Comparison of ENCODE assay signal across 8 cellular contexts in genomic region chr7:101245147-101245668, GRCh38. TPM values are rescaled to one million over a fixed set of nuclear protein-coding genes. Genes with fewer than 3 reads are reported as not detected.
DNase-seq lines count a peak whose midpoint lies in the region; ATAC-seq and TF ChIP-seq lines count a peak whose summit lies in the region.

No MANE protein-coding gene starts in this region.

- H3K4me1 Mint-ChIP-seq in activated naive CD4-positive, alpha-beta T cell treated with anti-CD3 and anti-CD28 coated beads, Interleukin-2, amount 10 ng/mL, durations not matched to agents 7 days and 5 days: peaks cover 53% of the 10 kb centered on the region
- H3K4me1 Mint-ChIP-seq in activated naive CD8-positive, alpha-beta T cell treated with anti-CD3 and anti-CD28 coated beads, Interleukin-2, amount 10 ng/mL, durations not matched to agents 7 days and 5 days: peaks cover 24% of the 10 kb centered on the region

- intact Hi-C loops in left lung (cut with DNase I): no loop called here

- peaks cover 8 to 69% of the 10 kb centered on the region in 2 donors for H3K4me1 ChIP-seq in left lung
- H3K4me1 ChIP-seq in upper lobe of left lung: peaks cover 30 to 44% (median 43%) of the 10 kb centered on the region in 4 donors

- no peaks in the 10 kb centered on the region for H3K9me3 Mint-ChIP-seq in activated naive CD4-positive, alpha-beta T cell treated with anti-CD3 and anti-CD28 coated beads, Interleukin-2, amount 10 ng/mL, durations not matched to agents 7 days and 5 days
- H3K9me3 Mint-ChIP-seq in activated naive CD8-positive, alpha-beta T cell treated with anti-CD3 and anti-CD28 coated beads, Interleukin-2, amount 10 ng/mL, durations not matched to agents 7 days and 5 days: no peaks in the 10 kb centered on the region

- 27 to 66% methylated on average over 21 to 25 of the region's 32 CpGs for WGBS in upper lobe of left lung, 2 donors

- H3K27ac ChIP-seq in left lung (peak overlapping the region; percentile 86 to 96), upper lobe of left lung (peak overlapping the region; percentile 91 to 98 (median 95))

- peaks cover 31% of the 10 kb centered on the region for H3K36me3 Mint-ChIP-seq in activated naive CD4-positive, alpha-beta T cell treated with anti-CD3 and anti-CD28 coated beads, Interleukin-2, amount 10 ng/mL, durations not matched to agents 7 days and 5 days
- H3K36me3 Mint-ChIP-seq in activated naive CD8-positive, alpha-beta T cell treated with anti-CD3 and anti-CD28 coated beads, Interleukin-2, amount 10 ng/mL, durations not matched to agents 7 days and 5 days: peaks cover 7% of the 10 kb centered on the region

- no peak for DNase-seq in activated naive CD4-positive, alpha-beta T cell treated with anti-CD3 and anti-CD28 coated beads, Interleukin-2, amount 10 ng/mL, durations not matched to agents 7 days and 5 days
- no peak for DNase-seq in activated naive CD4-positive, alpha-beta T cell treated with Interleukin-2 at 50 U/mL for 16 hours
- no peak for DNase-seq in activated naive CD8-positive, alpha-beta T cell treated with anti-CD3 and anti-CD28 coated beads, Interleukin-2, amount 10 ng/mL, durations not matched to agents 7 days and 5 days
- DNase-seq in left lung: no peak
- DNase-seq in upper lobe of left lung: no peak
- DNase-seq in NCI-H1694 (lab: John Stamatoyannopoulos, UW): no peak

- TF ChIP-seq CTCF in left lung (IDR thresholded peaks at IDR 0.05) (no peak), upper lobe of left lung (IDR thresholded peaks at IDR 0.05) (no peak)

- ATAC-seq in activated naive CD8-positive, alpha-beta T cell treated with anti-CD3 and anti-CD28 coated beads, Interleukin-2, amount 10 ng/mL, durations not matched to agents 7 days and 5 days (ENCODE audit: low read depth): no peak
- ATAC-seq in left lung (no peak), upper lobe of left lung (ENCODE audit: low FRiP score in 2 of 2) (no peak), GM18517 (IDR thresholded peaks at IDR 0.05; ENCODE audit: unreplicated experiment) (no peak), HG03571 (IDR thresholded peaks at IDR 0.05; ENCODE audit: unreplicated experiment) (no peak)

- H3K27me3 ChIP-seq in left lung (no peaks in the 10 kb centered on the region), upper lobe of left lung (no peaks in the 10 kb centered on the region)

- CTCF ChIA-PET in activated naive CD4-positive, alpha-beta T cell treated with anti-CD3 and anti-CD28 coated beads, Interleukin-2, amount 10 ng/mL, durations not matched to agents 7 days and 5 days (lab: Charles Lee): interaction anchor here (0.6 to 4.3 kb wide), 8 partner anchors 9 to 103 kb away, joined by 3 to 33 read pairs (median 16); partner anchors contain the start of genes PLOD3 and ZNHIT1

- TF ChIP-seq EP300 in upper lobe of left lung (IDR thresholded peaks at IDR 0.05): no peak

- H3K36me3 ChIP-seq in left lung (peaks cover 0 to 40% of the 10 kb centered on the region in 2 donors), upper lobe of left lung (peaks cover 0 to 32% (median 20%) of the 10 kb centered on the region in 4 donors)

- H3K27ac Mint-ChIP-seq in activated naive CD4-positive, alpha-beta T cell treated with anti-CD3 and anti-CD28 coated beads, Interleukin-2, amount 10 ng/mL, durations not matched to agents 7 days and 5 days: peak overlapping the region; percentile 97
- H3K27ac Mint-ChIP-seq in activated naive CD8-positive, alpha-beta T cell treated with anti-CD3 and anti-CD28 coated beads, Interleukin-2, amount 10 ng/mL, durations not matched to agents 7 days and 5 days: peak overlapping the region; percentile 99

- peak in 1 of 4 donors; percentile 46 for TF ChIP-seq POLR2A in upper lobe of left lung (IDR thresholded peaks at IDR 0.05)

- H3K4me3 ChIP-seq in left lung: peak overlapping the region; percentile 74 to 94
- H3K4me3 ChIP-seq in upper lobe of left lung: peak overlapping the region; percentile 79 to 90 (median 85)

- H3K4me3 Mint-ChIP-seq in activated naive CD4-positive, alpha-beta T cell treated with anti-CD3 and anti-CD28 coated beads, Interleukin-2, amount 10 ng/mL, durations not matched to agents 7 days and 5 days: peak overlapping the region; percentile 92
- peak overlapping the region; percentile 98 for H3K4me3 Mint-ChIP-seq in activated naive CD8-positive, alpha-beta T cell treated with anti-CD3 and anti-CD28 coated beads, Interleukin-2, amount 10 ng/mL, durations not matched to agents 7 days and 5 days

- no peaks in the 10 kb centered on the region for H3K27me3 Mint-ChIP-seq in activated naive CD4-positive, alpha-beta T cell treated with anti-CD3 and anti-CD28 coated beads, Interleukin-2, amount 10 ng/mL, durations not matched to agents 7 days and 5 days
- H3K27me3 Mint-ChIP-seq in activated naive CD8-positive, alpha-beta T cell treated with anti-CD3 and anti-CD28 coated beads, Interleukin-2, amount 10 ng/mL, durations not matched to agents 7 days and 5 days: no peaks in the 10 kb centered on the region

- POLR2A ChIA-PET in activated naive CD8-positive, alpha-beta T cell treated with anti-CD3 and anti-CD28 coated beads, Interleukin-2, amount 10 ng/mL, durations not matched to agents 7 days and 5 days (lab: Charles Lee): interaction anchor here (0.8 to 2.7 kb wide), 5 partner anchors 9 to 370 kb away, joined by 3 to 36 read pairs (median 5); partner anchors contain the start of genes IFT22, PLOD3, SRRT and ZNHIT1

- no peaks in the 10 kb centered on the region for H3K9me3 ChIP-seq in left lung
- no peaks in the 10 kb centered on the region for H3K9me3 ChIP-seq in upper lobe of left lung

RNA-seq across cellular contexts. Expression of gene FIS1, which starts 0.3 kb away (rescaled TPM):
- total RNA-seq in activated naive CD8-positive, alpha-beta T cell treated with anti-CD3 and anti-CD28 coated beads, Interleukin-2, amount 10 ng/mL, durations not matched to agents 7 days and 5 days: 100 to 1,000 TPM in 1 of 2 experiments, 10 to 100 TPM in 1; 91.7 to 106 TPM
- total RNA-seq in left lung (100 to 1,000 TPM; 144 to 148 TPM), upper lobe of left lung (100 to 1,000 TPM; 167 to 276 (median 221) TPM)

RNA-seq across cellular contexts. Expression of gene CLDN15, which starts 7.6 kb away (rescaled TPM):
- 10 to 100 TPM; 26.6 to 30.1 TPM for total RNA-seq in activated naive CD8-positive, alpha-beta T cell treated with anti-CD3 and anti-CD28 coated beads, Interleukin-2, amount 10 ng/mL, durations not matched to agents 7 days and 5 days
- 1 to 10 TPM; 7.6 to 8.4 TPM for total RNA-seq in left lung
- total RNA-seq in upper lobe of left lung: 10 to 100 TPM in 3 of 6 donors, 1 to 10 TPM in 3; 6.0 to 31.4 (median 8.8) TPM

RNA-seq across cellular contexts. Expression of gene ZNHIT1, which starts 27.2 kb away (rescaled TPM):
- 10 to 100 TPM; 54.2 to 55.8 TPM for total RNA-seq in activated naive CD8-positive, alpha-beta T cell treated with anti-CD3 and anti-CD28 coated beads, Interleukin-2, amount 10 ng/mL, durations not matched to agents 7 days and 5 days
- 10 to 100 TPM; 66.1 to 70.5 TPM for total RNA-seq in left lung
- total RNA-seq in upper lobe of left lung: 10 to 100 TPM; 46.1 to 74.3 (median 68.5) TPM

RNA-seq across cellular contexts. Expression of gene PLOD3, which starts 27.8 kb away (rescaled TPM):
- total RNA-seq in activated naive CD8-positive, alpha-beta T cell treated with anti-CD3 and anti-CD28 coated beads, Interleukin-2, amount 10 ng/mL, durations not matched to agents 7 days and 5 days: 10 to 100 TPM; 48.9 to 51.0 TPM
- total RNA-seq in left lung: 100 to 1,000 TPM in 1 of 2 donors, 10 to 100 TPM in 1; 97.1 to 120 TPM
- 100 to 1,000 TPM in 1 of 6 donors, 10 to 100 TPM in 5; 38.2 to 104 (median 66.2) TPM for total RNA-seq in upper lobe of left lung

RNA-seq across cellular contexts. Expression of gene MOGAT3, which starts 44.4 kb away (rescaled TPM):
- not detected for total RNA-seq in activated naive CD8-positive, alpha-beta T cell treated with anti-CD3 and anti-CD28 coated beads, Interleukin-2, amount 10 ng/mL, durations not matched to agents 7 days and 5 days
- total RNA-seq in left lung: not detected
- total RNA-seq in upper lobe of left lung: not detected
